Comparison of ENCODE assay signal across 15 cellular contexts in genomic region chr2:217593732-217594131, GRCh38.
A peak's percentile ranks its signal among the peaks of the same experiment; 100 is the strongest.
DNase-seq lines count a peak whose midpoint lies in the region; ATAC-seq lines count a peak whose summit lies in the region.
"Had no signal": no experiment of that assay in that cellular context is flagged by ENCODE, and none has a peak within 500 bp of the region (broad histone marks: within the 10 kb centered on the region; RNA-seq: fewer than 3 reads in every experiment).

No MANE protein-coding gene starts in this region.

- peaks cover 13 to 29% of the 10 kb centered on the region in 2 donors for H3K27me3 Mint-ChIP-seq in stimulated activated naive B cell treated with anti-CD40 and anti-IgM and Interleukin-4, amounts not matched to agents 10 μg/mL and 1 μg/mL and 100 μg/mL, for 72 hours
- H3K27me3 Mint-ChIP-seq in CD4-positive, alpha-beta memory T cell: peaks cover 0 to 3% of the 10 kb centered on the region in 2 donors
- H3K27me3 Mint-ChIP-seq: activated naive CD4-positive, alpha-beta T cell treated with anti-CD3 and anti-CD28 coated beads, Interleukin-2, amount 10 ng/mL, durations not matched to agents 7 days and 5 days had no signal

- intact Hi-C loops in left ventricle myocardium superior (cut with micrococcal nuclease) (no loop called here), cardiac septum (cut with DNase I) (no loop called here)
- intact Hi-C loops in CD4-positive, alpha-beta memory T cell (cut with micrococcal nuclease): no loop called here

- H3K4me3 Mint-ChIP-seq in stimulated activated naive B cell treated with anti-CD40 and anti-IgM and Interleukin-4, amounts not matched to agents 10 μg/mL and 1 μg/mL and 100 μg/mL, for 72 hours: peak overlapping the region; percentile 33 to 56
- no peak overlapping the region for H3K4me3 Mint-ChIP-seq in CD4-positive, alpha-beta memory T cell
- H3K4me3 Mint-ChIP-seq: activated naive CD4-positive, alpha-beta T cell treated with anti-CD3 and anti-CD28 coated beads, Interleukin-2, amount 10 ng/mL, durations not matched to agents 7 days and 5 days had no signal

- H3K4me3 ChIP-seq in CD4-positive, alpha-beta memory T cell (ENCODE audit: low read length in 2 of 2): no peak overlapping the region
- H3K4me3 ChIP-seq: colonic mucosa, SK-N-MC had no signal

- H3K27me3 ChIP-seq in CD4-positive, alpha-beta memory T cell (ENCODE audit: insufficient read depth, low read length): no peaks in the 10 kb centered on the region
- H3K27me3 ChIP-seq: colonic mucosa had no signal

- no peak overlapping the region for H3K27ac ChIP-seq in CD4-positive, alpha-beta memory T cell (ENCODE audit: low read depth, low read length)
- H3K27ac ChIP-seq: colonic mucosa, SK-N-MC had no signal

- H3K36me3 Mint-ChIP-seq in stimulated activated naive B cell treated with anti-CD40 and anti-IgM and Interleukin-4, amounts not matched to agents 10 μg/mL and 1 μg/mL and 100 μg/mL, for 72 hours: no peaks in the 10 kb centered on the region
- peaks cover 0 to 4% of the 10 kb centered on the region in 2 donors for H3K36me3 Mint-ChIP-seq in CD4-positive, alpha-beta memory T cell
- H3K36me3 Mint-ChIP-seq: activated naive CD4-positive, alpha-beta T cell treated with anti-CD3 and anti-CD28 coated beads, Interleukin-2, amount 10 ng/mL, durations not matched to agents 7 days and 5 days had no signal

- CTCF ChIA-PET in CD4-positive, alpha-beta memory T cell (lab: Charles Lee; ENCODE audit: partially characterized antibody): no interaction called here

- H3K4me1 Mint-ChIP-seq in stimulated activated naive B cell treated with anti-CD40 and anti-IgM and Interleukin-4, amounts not matched to agents 10 μg/mL and 1 μg/mL and 100 μg/mL, for 72 hours: peaks cover 8% of the 10 kb centered on the region in 2 donors
- peaks cover 0 to 4% (median under 1%) of the 10 kb centered on the region in 4 donors for H3K4me1 Mint-ChIP-seq in CD4-positive, alpha-beta memory T cell

- ATAC-seq in left ventricle myocardium superior (peak; percentile 23), HG03159 (IDR thresholded peaks at IDR 0.05; ENCODE audit: unreplicated experiment) (peak; percentile 79), GM19452 (IDR thresholded peaks at IDR 0.05; ENCODE audit: unreplicated experiment) (no peak)
- peak; percentile 85 to 87 for ATAC-seq in stimulated activated naive B cell treated with anti-CD40 and anti-IgM and Interleukin-4, amounts not matched to agents 10 μg/mL and 1 μg/mL and 100 μg/mL, for 72 hours (replicated peaks)
- ATAC-seq: left colon had no signal

- no peaks in the 10 kb centered on the region for H3K9me3 ChIP-seq in CD4-positive, alpha-beta memory T cell (ENCODE audit: control insufficient read depth in 1 of 2, low read length in 2 of 2)
- H3K9me3 ChIP-seq: colonic mucosa had no signal

- POLR2A ChIA-PET in CD4-positive, alpha-beta memory T cell (lab: Charles Lee; ENCODE audit: partially characterized antibody): no interaction called here

- no peak overlapping the region for H3K27ac Mint-ChIP-seq in stimulated activated naive B cell treated with anti-CD40 and anti-IgM and Interleukin-4, amounts not matched to agents 10 μg/mL and 1 μg/mL and 100 μg/mL, for 72 hours
- H3K27ac Mint-ChIP-seq in CD4-positive, alpha-beta memory T cell: no peak overlapping the region
- H3K27ac Mint-ChIP-seq: activated naive CD4-positive, alpha-beta T cell treated with anti-CD3 and anti-CD28 coated beads, Interleukin-2, amount 10 ng/mL, durations not matched to agents 7 days and 5 days had no signal

- H3K9me3 Mint-ChIP-seq in stimulated activated naive B cell treated with anti-CD40 and anti-IgM and Interleukin-4, amounts not matched to agents 10 μg/mL and 1 μg/mL and 100 μg/mL, for 72 hours: peaks cover 0 to 2% of the 10 kb centered on the region in 2 donors
- peaks cover 0 to 4% (median 0%) of the 10 kb centered on the region in 8 donors for H3K9me3 Mint-ChIP-seq in CD4-positive, alpha-beta memory T cell
- H3K9me3 Mint-ChIP-seq: activated naive CD4-positive, alpha-beta T cell treated with anti-CD3 and anti-CD28 coated beads, Interleukin-2, amount 10 ng/mL, durations not matched to agents 7 days and 5 days had no signal

- H3K36me3 ChIP-seq in CD4-positive, alpha-beta memory T cell (ENCODE audit: insufficient read depth, low read length): no peaks in the 10 kb centered on the region
- H3K36me3 ChIP-seq: colonic mucosa had no signal

- DNase-seq in left ventricle myocardium superior (no peak), cardiac septum (ENCODE audit: low spot score) (no peak), SHP77 (lab: John Stamatoyannopoulos, UW) (peak; percentile 19 to 52), HuH-7 (ENCODE audit: low spot score) (no peak)
- peak; percentile 4 for DNase-seq in stimulated activated naive B cell treated with anti-CD40 and anti-IgM and Interleukin-4, amounts not matched to agents 10 μg/mL and 1 μg/mL and 100 μg/mL, for 72 hours
- no peak for DNase-seq in CD4-positive, alpha-beta memory T cell
- DNase-seq: activated CD4-positive, alpha-beta T cell treated with anti-CD3 and anti-CD28 coated beads for 4 hours; activated naive CD4-positive, alpha-beta T cell treated with anti-CD3 and anti-CD28 coated beads, Interleukin-2, amount 10 ng/mL, durations not matched to agents 7 days and 5 days; colonic mucosa; foreskin fibroblast; GDM1; left colon had no signal

- H3K4me1 ChIP-seq in CD4-positive, alpha-beta memory T cell (ENCODE audit: insufficient read depth, low read length): no peaks in the 10 kb centered on the region
- H3K4me1 ChIP-seq: colonic mucosa had no signal

Comparison
In these comparisons a context has a peak if more than half of its experiments do, and no peak if none do; other contexts are left out.
1. DNase-seq: peak in SHP77 (2 of 2) and stimulated activated naive B cell treated with anti-CD40 and anti-IgM and Interleukin-4, amounts not matched to agents 10 μg/mL and 1 μg/mL and 100 μg/mL, for 72 hours (single experiment); none in left ventricle myocardium superior (single experiment), cardiac septum (single experiment), HuH-7 (single experiment) and CD4-positive, alpha-beta memory T cell (0 of 5).
2. H3K4me3 Mint-ChIP-seq: peak in stimulated activated naive B cell treated with anti-CD40 and anti-IgM and Interleukin-4, amounts not matched to agents 10 μg/mL and 1 μg/mL and 100 μg/mL, for 72 hours (2 of 2); none in CD4-positive, alpha-beta memory T cell (0 of 8).